Comparison of ENCODE assay signal across 8 cellular contexts in genomic region chr1:921011-921837, GRCh38. TPM values are rescaled to one million over a fixed set of nuclear protein-coding genes. Genes with fewer than 3 reads are reported as not detected.
DNase-seq lines count a peak whose midpoint lies in the region; ATAC-seq and TF ChIP-seq lines count a peak whose summit lies in the region.

No MANE protein-coding gene starts in this region.

- WGBS in right lobe of liver (ENCODE audit: insufficient coverage, low coverage, low lambda C conversion rate, missing lambda C conversion rate) = 44% methylated on average over 20 of the region's 38 CpGs

- H3K4me3 ChIP-seq in right lobe of liver = no peak overlapping the region
- H3K4me3 ChIP-seq in tibial artery = peak overlapping the region in 1 of 2 donors; percentile 15

- ATAC-seq in right lobe of liver (peak; percentile 70 to 75 (median 73)), HG02623 (IDR thresholded peaks at IDR 0.05; ENCODE audit: unreplicated experiment) (no peak)

- peaks cover 0 to 30% (median 0%) of the 10 kb centered on the region in 4 donors for H3K4me1 ChIP-seq in right lobe of liver
- H3K4me1 ChIP-seq in tibial artery = peaks cover 3 to 69% (median 56%) of the 10 kb centered on the region in 4 donors

- H3K27me3 ChIP-seq in right lobe of liver (peaks cover 0 to 3% of the 10 kb centered on the region in 2 donors), tibial artery (peaks cover 0 to 66% of the 10 kb centered on the region in 2 donors)

- peak; percentile 31 to 46 (median 42) for TF ChIP-seq CTCF in right lobe of liver (IDR thresholded peaks at IDR 0.05)
- peak; percentile 61 to 70 for TF ChIP-seq CTCF in tibial artery (IDR thresholded peaks at IDR 0.05)

- intact Hi-C loops in right lobe of liver (cut with DNase I) (no loop called here), tibial artery (cut with DNase I; ENCODE audit: low total_unique reads) (no loop called here)

- TF ChIP-seq POLR2A in right lobe of liver (IDR thresholded peaks at IDR 0.05) = no peak

- H3K9me3 ChIP-seq in right lobe of liver (no peaks in the 10 kb centered on the region), tibial artery (no peaks in the 10 kb centered on the region)

- DNase-seq in NCI-H1436 (lab: John Stamatoyannopoulos, UW) (peak; percentile 66), NCI-H1436 treated with DMSO at 0.1 percent for 48 hours (lab: John Stamatoyannopoulos, UW) (no peak), Kasumi-1 (lab: John Stamatoyannopoulos, UW) (peak; percentile 64 to 70), RPMI8226 (peak; percentile 93), dedifferentiated amniotic fluid mesenchymal stem cell (ENCODE audit: extremely low spot score) (peak; percentile 59), right lobe of liver (peak in 1 of 3 donors; percentile 60), tibial artery (peak in 1 of 2 donors; percentile 84)

- H3K27ac ChIP-seq in right lobe of liver (no peak overlapping the region), tibial artery (no peak overlapping the region)

- H3K36me3 ChIP-seq in right lobe of liver (no peaks in the 10 kb centered on the region), tibial artery (no peaks in the 10 kb centered on the region)

RNA-seq across cellular contexts. Expression of gene SAMD11, which starts 2.5 kb away (rescaled TPM):
- total RNA-seq in right lobe of liver = 1 to 10 TPM; 2.1 to 4.3 (median 3.7) TPM

RNA-seq across cellular contexts. Expression of gene NOC2L, which starts 37.8 kb away (rescaled TPM):
- total RNA-seq in right lobe of liver = 10 to 100 TPM; 28.9 to 36.8 (median 30.2) TPM

RNA-seq across cellular contexts. Expression of gene KLHL17, which starts 39.2 kb away (rescaled TPM):
- total RNA-seq in right lobe of liver = 1 to 10 TPM; 1.9 to 6.7 (median 4.3) TPM

RNA-seq across cellular contexts. Expression of gene PLEKHN1, which starts 45.1 kb away (rescaled TPM):
- total RNA-seq in right lobe of liver = 1 to 10 TPM in 1 of 6 experiments, under 1 TPM in 4, not detected in 1; 0.11 to 2.4 (median 0.26) TPM
